In genomic region chr5:169626779-169627178, GRCh38 we compare ENCODE assay signal across 10 cellular contexts. TPM values are rescaled to one million over a fixed set of nuclear protein-coding genes. Genes with fewer than 3 reads are reported as not detected.
A peak's percentile ranks its signal among the peaks of the same experiment; 100 is the strongest.
DNase-seq lines count a peak whose midpoint lies in the region; ATAC-seq and TF ChIP-seq lines count a peak whose summit lies in the region.
"Had no signal": no experiment of that assay in that cellular context is flagged by ENCODE, and none has a peak within 500 bp of the region (broad histone marks: within the 10 kb centered on the region; RNA-seq: fewer than 3 reads in every experiment).

No MANE protein-coding gene starts in this region.

- no peak for TF ChIP-seq POLR2A in uterus (IDR thresholded peaks at IDR 0.05)

- TF ChIP-seq CTCF in fibroblast of lung (conservative IDR thresholded peaks at IDR 0.05 in 1 of 2, IDR thresholded peaks at IDR 0.05 in 1 of 2; ENCODE audit: low read depth in 1 of 2, low read length in 2 of 2) (no peak), retinal pigment epithelial cell (conservative IDR thresholded peaks at IDR 0.05; ENCODE audit: low read depth, low read length) (no peak), uterus (IDR thresholded peaks at IDR 0.05) (no peak)

- no peak overlapping the region for H3K27ac Mint-ChIP-seq in T-helper 2 cell treated with Interferon-gamma antibody and Interleukin-4, amounts not matched to agents 5 μg/mL and 100 μg/mL, for 36 hours
- H3K27ac Mint-ChIP-seq: dendritic cell treated with granulocyte-macrophage colony-stimulating factor and Interleukin-4, amounts not matched to agents 40 ng/mL and 50 ng/mL, for 4 days had no signal

- peak overlapping the region; percentile 15 for H3K4me2 ChIP-seq in fibroblast of lung (ENCODE audit: extremely low read depth, insufficient read depth, low read length)

- no peaks in the 10 kb centered on the region for H4K20me1 ChIP-seq in fibroblast of lung (ENCODE audit: control insufficient read depth, extremely low read depth, insufficient read depth, low read length)

- DNase-seq in GM04504 (ENCODE audit: low read depth) (peak; percentile 87), fibroblast of lung (ENCODE audit: low read depth in 2 of 2) (peak; percentile 90 to 99), retinal pigment epithelial cell (ENCODE audit: low read depth) (peak; percentile 93), uterus (no peak)
- DNase-seq in T-helper 2 cell treated with Interferon-gamma antibody and Interleukin-4, amounts not matched to agents 5 μg/mL and 100 μg/mL, for 36 hours (ENCODE audit: low spot score) = no peak
- DNase-seq: COR-L47 had no signal

- H3K4me3 ChIP-seq in fibroblast of lung (replicated peaks in 1 of 4; ENCODE audit: control extremely low read depth in 1 of 4, insufficient read depth in 1 of 4, low read depth in 3 of 4, low read length in 4 of 4) = no peak overlapping the region
- no peak overlapping the region for H3K4me3 ChIP-seq in retinal pigment epithelial cell (ENCODE audit: low read length)
- no peak overlapping the region for H3K4me3 ChIP-seq in uterus

- no peaks in the 10 kb centered on the region for H3K79me2 ChIP-seq in fibroblast of lung (ENCODE audit: control insufficient read depth, insufficient read depth, low read length)

- H3K27me3 ChIP-seq in fibroblast of lung (ENCODE audit: control insufficient read depth, insufficient read depth, low read length) (no peaks in the 10 kb centered on the region), uterus (no peaks in the 10 kb centered on the region)

- no peaks in the 10 kb centered on the region for H3K9me3 ChIP-seq in fibroblast of lung (ENCODE audit: control insufficient read depth, insufficient read depth, low read depth, low read length)
- H3K9me3 ChIP-seq in uterus = no peaks in the 10 kb centered on the region

- H3K27me3 Mint-ChIP-seq in T-helper 2 cell treated with Interferon-gamma antibody and Interleukin-4, amounts not matched to agents 5 μg/mL and 100 μg/mL, for 36 hours (ENCODE audit: low read depth) = peaks cover 25% of the 10 kb centered on the region
- H3K27me3 Mint-ChIP-seq: dendritic cell treated with granulocyte-macrophage colony-stimulating factor and Interleukin-4, amounts not matched to agents 40 ng/mL and 50 ng/mL, for 4 days had no signal

- H3K36me3 ChIP-seq in fibroblast of lung (ENCODE audit: control insufficient read depth, insufficient read depth, low read length) (no peaks in the 10 kb centered on the region), uterus (no peaks in the 10 kb centered on the region)

- H3K9ac ChIP-seq in fibroblast of lung (ENCODE audit: insufficient read depth, low read length) = no peak overlapping the region

- peak; percentile 95 for ATAC-seq in SK-N-SH treated with all-trans-retinoic acid at 6 μM for 48 hours
- no peak for ATAC-seq in GM18909 (IDR thresholded peaks at IDR 0.05; ENCODE audit: poor library complexity, unreplicated experiment)
- ATAC-seq in GM21528 (IDR thresholded peaks at IDR 0.05; ENCODE audit: low FRiP score, unreplicated experiment) = no peak

- H2AFZ ChIP-seq in fibroblast of lung (ENCODE audit: low read length) = no peak overlapping the region

- H3K27ac ChIP-seq in fibroblast of lung (ENCODE audit: insufficient read depth, low read length) (no peak overlapping the region), uterus (no peak overlapping the region)

- H3K4me1 ChIP-seq in fibroblast of lung (ENCODE audit: control insufficient read depth, extremely low read depth, insufficient read depth, low read length) (peaks cover 16% of the 10 kb centered on the region), uterus (no peaks in the 10 kb centered on the region)

- intact Hi-C loops in uterus (cut with DNase I; ENCODE audit: low total_unique reads) = no loop called here

- no peaks in the 10 kb centered on the region for H3K36me3 Mint-ChIP-seq in T-helper 2 cell treated with Interferon-gamma antibody and Interleukin-4, amounts not matched to agents 5 μg/mL and 100 μg/mL, for 36 hours (ENCODE audit: low read depth)

- H3K9me3 Mint-ChIP-seq in T-helper 2 cell treated with Interferon-gamma antibody and Interleukin-4, amounts not matched to agents 5 μg/mL and 100 μg/mL, for 36 hours = peaks cover 4% of the 10 kb centered on the region

- H3K4me1 Mint-ChIP-seq in T-helper 2 cell treated with Interferon-gamma antibody and Interleukin-4, amounts not matched to agents 5 μg/mL and 100 μg/mL, for 36 hours (ENCODE audit: low read depth) = peaks cover 13% of the 10 kb centered on the region

- H3K4me3 Mint-ChIP-seq in T-helper 2 cell treated with Interferon-gamma antibody and Interleukin-4, amounts not matched to agents 5 μg/mL and 100 μg/mL, for 36 hours = no peak overlapping the region
- H3K4me3 Mint-ChIP-seq: dendritic cell treated with granulocyte-macrophage colony-stimulating factor and Interleukin-4, amounts not matched to agents 40 ng/mL and 50 ng/mL, for 4 days had no signal

TF ChIP-seq in SK-N-SH treated with all-trans-retinoic acid at 6 μM for 48 hours, 23 proteins besides CTCF, POLR2A, EP300 and RAD21 (continues in another document):
- TF ChIP-seq TSHZ2 (CRISPR knock-in tag; IDR thresholded peaks at IDR 0.05) = no peak
- no peak for TF ChIP-seq CREB5 (CRISPR knock-in tag; IDR thresholded peaks at IDR 0.05; ENCODE audit: low read depth)
- TF ChIP-seq ZNF565 (CRISPR knock-in tag; conservative IDR thresholded peaks at IDR 0.05; ENCODE audit: low read depth) = no peak
- no peak for TF ChIP-seq PATZ1 (CRISPR knock-in tag; IDR thresholded peaks at IDR 0.05; ENCODE audit: borderline replicate concordance)
- no peak for TF ChIP-seq BACH2 (CRISPR knock-in tag; IDR thresholded peaks at IDR 0.05; ENCODE audit: borderline replicate concordance)
- TF ChIP-seq OSR1 (CRISPR knock-in tag; IDR thresholded peaks at IDR 0.05) = 0 out of 2 replicates have a peak, but pooled peaks have one; percentile 69
- peak; percentile 45; the same call in 1 of the 2 replicates for TF ChIP-seq ISL1 (CRISPR knock-in tag; IDR thresholded peaks at IDR 0.05)
- TF ChIP-seq ZFP3 (CRISPR knock-in tag; IDR thresholded peaks at IDR 0.05) = 0 out of 2 replicates have a peak, but pooled peaks have one; percentile 42
- no peak for TF ChIP-seq ZC3H10 (CRISPR knock-in tag; IDR thresholded peaks at IDR 0.05)
- no peak for TF ChIP-seq CSDC2 (CRISPR knock-in tag; IDR thresholded peaks at IDR 0.05)
- TF ChIP-seq TOX (CRISPR knock-in tag; IDR thresholded peaks at IDR 0.05; ENCODE audit: borderline replicate concordance) = no peak

RNA-seq across cellular contexts. Expression of gene DOCK2, which starts 10.3 kb away (rescaled TPM):
- 3.6 and 8.9 TPM in 2 replicates for total RNA-seq in fibroblast of lung
- polyA plus RNA-seq in fibroblast of lung = 1.1 and 1.3 TPM in 2 replicates
- polyA plus RNA-seq in fibroblast of lung (2012) = 1.4 and 1.6 TPM in 2 replicates
- 1.8 and 12.8 TPM in 2 replicates for polyA minus RNA-seq in fibroblast of lung (ENCODE audit: low replicate concordance)
- total RNA-seq in uterus = 10 to 100 TPM in 1 of 4 donors, 1 to 10 TPM in 3; 2.0 to 17.4 (median 7.5) TPM

RNA-seq across cellular contexts. Expression of gene SPDL1, which starts 43.2 kb away (rescaled TPM):
- total RNA-seq in fibroblast of lung (6.9 and 10.9 TPM in 2 replicates), uterus (10 to 100 TPM in 3 of 4 donors, 1 to 10 TPM in 1; 1.5 to 30.2 (median 14.9) TPM)
- polyA plus RNA-seq in fibroblast of lung = 24.5 and 34.4 TPM in 2 replicates
- 13.3 and 20.1 TPM in 2 replicates for polyA plus RNA-seq in fibroblast of lung (2012)
- polyA minus RNA-seq in fibroblast of lung (ENCODE audit: low replicate concordance) = 0.11 and 1.7 TPM in 2 replicates

Comparison
In these comparisons a context has a peak if more than half of its experiments do, and no peak if none do; other contexts are left out.
1. DNase-seq: peak in GM04504 (single experiment), fibroblast of lung (2 of 2) and retinal pigment epithelial cell (single experiment); none in uterus (0 of 2) and T-helper 2 cell treated with Interferon-gamma antibody and Interleukin-4, amounts not matched to agents 5 μg/mL and 100 μg/mL, for 36 hours (single experiment).